26 cellular contexts compared by ENCODE assay signal in the genomic region with DNA sequence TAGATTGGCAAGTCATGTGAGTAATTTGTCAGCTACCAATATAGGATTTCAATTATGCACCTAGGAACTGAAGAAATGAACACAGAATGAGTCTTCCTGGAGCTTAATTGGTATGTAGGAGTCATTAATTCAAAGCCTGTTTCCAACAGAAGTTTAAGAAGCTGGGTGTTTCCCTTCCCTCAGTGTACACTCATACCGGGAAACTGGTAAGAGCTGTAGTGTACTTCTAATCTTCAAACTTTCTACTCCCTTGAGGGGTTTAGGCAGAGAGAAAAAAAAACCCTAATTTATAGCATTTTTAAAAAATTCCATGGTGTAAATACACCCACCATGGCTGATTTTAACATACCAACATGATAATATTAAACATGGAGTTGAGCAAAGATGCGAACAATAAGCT.
"Had no signal": no experiment of that assay in that cellular context is flagged by ENCODE, and none has a peak within 500 bp of the region (broad histone marks: within the 10 kb centered on the region; RNA-seq: fewer than 3 reads in every experiment).

No MANE protein-coding gene starts in this region.

- H3K79me2 ChIP-seq: parathyroid adenoma had no signal

- H3K4me2 ChIP-seq: neural progenitor cell, smooth muscle cell had no signal

- H2AFZ ChIP-seq: neural progenitor cell, parathyroid adenoma had no signal

- H3K9me3 ChIP-seq: neutrophil, right lobe of liver, testis, vagina had no signal

- H3K9ac ChIP-seq: neural progenitor cell, parathyroid adenoma had no signal

- H3K4me1 ChIP-seq: left ventricle myocardium inferior, neural progenitor cell, parathyroid adenoma, right atrium auricular region, right lobe of liver, stomach, testis, thyroid gland, transverse colon, upper lobe of left lung, vagina had no signal

- H3K36me3 ChIP-seq: left ventricle myocardium inferior, neural progenitor cell, neutrophil, right atrium auricular region, right lobe of liver, stomach, thyroid gland, transverse colon, upper lobe of left lung, vagina had no signal

- H3K27ac ChIP-seq: left ventricle myocardium inferior, neural progenitor cell, neutrophil, parathyroid adenoma, right atrium auricular region, right lobe of liver, stomach, testis, thyroid gland, transverse colon, upper lobe of left lung, vagina had no signal

- H3K4me3 ChIP-seq: left ventricle myocardium inferior, lung, neural progenitor cell, right atrium auricular region, right lobe of liver, smooth muscle cell, stomach, testis, thyroid gland, transverse colon, upper lobe of left lung, vagina had no signal

- H3K27me3 ChIP-seq: neural progenitor cell, neutrophil, right atrium auricular region, right lobe of liver, stomach, testis, thyroid gland, transverse colon, upper lobe of left lung, vagina had no signal

- DNase-seq: islet precursor cell; left ventricle myocardium inferior; mesendoderm; naive B cell; natural killer cell; nephron progenitor cell; occipital lobe; right lobe of liver; stimulated activated CD4-positive, alpha-beta T cell treated with anti-CD3 and anti-CD28 coated beads, Interleukin-1b, Interleukin-23, amount 100 ng/mL, for 48 hours; stimulated activated CD4-positive, alpha-beta T cell treated with anti-CD3 and anti-CD28 coated beads, Interleukin-2, amount 100 ng/mL, for 48 hours; stimulated activated CD4-positive, alpha-beta T cell treated with anti-CD3 and anti-CD28 coated beads, Interleukin-4, amount 100 ng/mL, for 4 hours; stimulated activated CD8-positive, alpha-beta memory T cell treated with anti-CD3 and anti-CD28 coated beads, Interleukin-4, amount 100 ng/mL, for 48 hours; stimulated activated naive B cell treated with anti-CD40 and anti-IgM and Interleukin-4, amounts not matched to agents 10 μg/mL and 1 μg/mL and 100 μg/mL, for 72 hours; stimulated activated naive CD8-positive, alpha-beta T cell treated with anti-CD3 and anti-CD28 coated beads, Interleukin-15, Interleukin-2, amounts not matched to agents 100 U/mL and 50 U/mL, for 24 hours; stomach; testis; thyroid gland; transverse colon; upper lobe of left lung had no signal

- ATAC-seq: natural killer cell; right lobe of liver; stimulated activated naive B cell treated with anti-CD40 and anti-IgM and Interleukin-4, amounts not matched to agents 10 μg/mL and 1 μg/mL and 100 μg/mL, for 72 hours; stimulated activated naive CD8-positive, alpha-beta T cell treated with anti-CD3 and anti-CD28 coated beads, Interleukin-15, Interleukin-2, amounts not matched to agents 100 U/mL and 50 U/mL, for 24 hours had no signal
